10 cellular contexts compared by ENCODE assay signal in the genomic region with DNA sequence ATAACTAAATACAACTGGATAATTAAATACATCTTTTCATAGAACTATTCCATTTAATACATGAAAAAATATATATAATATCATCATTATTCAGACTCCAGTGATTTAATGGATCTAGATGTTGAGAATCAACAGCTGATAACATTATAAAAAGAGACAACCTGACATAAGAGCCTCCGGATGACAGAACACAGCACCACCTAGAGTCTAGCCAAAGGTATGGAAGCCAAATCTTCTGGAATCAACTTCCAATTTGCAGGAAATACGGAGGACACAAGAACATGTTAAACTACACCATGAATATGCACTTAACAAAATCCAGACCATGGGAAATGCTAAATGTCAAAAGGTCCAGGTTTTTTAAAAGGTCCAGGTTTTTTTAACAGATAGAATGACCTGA. TPM values are rescaled to one million over a fixed set of nuclear protein-coding genes. Genes with fewer than 3 reads are reported as not detected.
DNase-seq lines count a peak whose midpoint lies in the region; ATAC-seq and TF ChIP-seq lines count a peak whose summit lies in the region.
"Had no signal": no experiment of that assay in that cellular context is flagged by ENCODE, and none has a peak within 500 bp of the region (broad histone marks: within the 10 kb centered on the region; RNA-seq: fewer than 3 reads in every experiment).

No MANE protein-coding gene starts in this region.

- no peaks in the 10 kb centered on the region for H3K36me3 ChIP-seq in thyroid gland

- peak; percentile 45 for DNase-seq in SIG-M5 treated with dmso at 0.1 percent for 504 hours (lab: John Stamatoyannopoulos, UW; ENCODE audit: unreplicated experiment)
- DNase-seq in SIG-M5 (lab: John Stamatoyannopoulos, UW): no peak
- DNase-seq in RKO (ENCODE audit: low spot score): peak; percentile 38
- DNase-seq in fibroblast of pulmonary artery (ENCODE audit: low read depth): peak; percentile 58
- DNase-seq in thyroid gland: no peak
- no peak for DNase-seq in activated CD4-positive, alpha-beta T cell treated with anti-CD3 and anti-CD28 coated beads for 1 hour
- DNase-seq: cortex of kidney, T-helper 9 cell had no signal

- H3K4me3 ChIP-seq in fibroblast of pulmonary artery (replicated peaks; ENCODE audit: low read depth, low read length) (no peak overlapping the region), thyroid gland (replicated peaks in 1 of 3) (no peak overlapping the region)

- H3K27me3 ChIP-seq in thyroid gland: no peaks in the 10 kb centered on the region

- H3K4me1 ChIP-seq in thyroid gland: peaks cover 8 to 36% of the 10 kb centered on the region in 2 donors

- TF ChIP-seq POLR2A in thyroid gland (IDR thresholded peaks at IDR 0.05): no peak

- no peak for ATAC-seq in HG03565 (IDR thresholded peaks at IDR 0.05; ENCODE audit: unreplicated experiment)
- ATAC-seq in GM21390 (IDR thresholded peaks at IDR 0.05; ENCODE audit: unreplicated experiment): no peak

- intact Hi-C loops in thyroid gland (cut with DNase I): no loop called here

- no peaks in the 10 kb centered on the region for H3K9me3 ChIP-seq in thyroid gland

- no peak overlapping the region for H3K27ac ChIP-seq in thyroid gland

- peak; percentile 78 for TF ChIP-seq CTCF in fibroblast of pulmonary artery (IDR thresholded peaks at IDR 0.05; ENCODE audit: low read length, missing control alignments)
- TF ChIP-seq CTCF in thyroid gland (IDR thresholded peaks at IDR 0.05): peak in 5 of 6 experiments; percentile 20 to 54 (median 50)

- 77% methylated on average over 2 of the region's 2 CpGs for WGBS in thyroid gland, 2 donors

RNA-seq across cellular contexts. Expression of a gene that starts 55.0 kb away (rescaled TPM):
- total RNA-seq in thyroid gland: 100 to 1,000 TPM in 3 of 4 donors, 10 to 100 TPM in 1; 98.9 to 127 (median 113) TPM

Comparison
In these comparisons a context has a peak if more than half of its experiments do, and no peak if none do; other contexts are left out.
1. DNase-seq: peak in SIG-M5 treated with dmso at 0.1 percent for 504 hours (single experiment), RKO (single experiment) and fibroblast of pulmonary artery (single experiment); none in SIG-M5 (single experiment), thyroid gland (0 of 2) and activated CD4-positive, alpha-beta T cell treated with anti-CD3 and anti-CD28 coated beads for 1 hour (single experiment).